Comparison of ENCODE assay signal across 16 cellular contexts in genomic region chr2:173941567-173941966, GRCh38. TPM values are rescaled to one million over a fixed set of nuclear protein-coding genes. Genes with fewer than 3 reads are reported as not detected.
DNase-seq lines count a peak whose midpoint lies in the region; ATAC-seq and TF ChIP-seq lines count a peak whose summit lies in the region.
"Had no signal": no experiment of that assay in that cellular context is flagged by ENCODE, and none has a peak within 500 bp of the region (broad histone marks: within the 10 kb centered on the region; RNA-seq: fewer than 3 reads in every experiment).

No MANE protein-coding gene starts in this region.

- POLR2A ChIA-PET in CD8-positive, alpha-beta memory T cell (lab: Charles Lee) = no interaction called here
- POLR2A ChIA-PET in activated CD8-positive, alpha-beta T cell treated with anti-CD3 and anti-CD28 coated beads for 36 hours (lab: Charles Lee) = interaction anchor here (0.5 to 1.5 kb wide), 3 partner anchors 8 to 45 kb away, joined by 3 to 5 read pairs (median 5); no protein-coding TSS in a partner anchor
- POLR2A ChIA-PET in naive thymus-derived CD8-positive, alpha-beta T cell (lab: Charles Lee) = no interaction called here

- intact Hi-C loops in CD14-positive monocyte (cut with micrococcal nuclease) = no loop called here
- intact Hi-C loops in activated CD8-positive, alpha-beta T cell treated with anti-CD3 and anti-CD28 coated beads for 36 hours (cut with micrococcal nuclease) = no loop called here

- no peaks in the 10 kb centered on the region for H3K9me3 Mint-ChIP-seq in CD14-positive monocyte
- H3K9me3 Mint-ChIP-seq in CD8-positive, alpha-beta memory T cell = no peaks in the 10 kb centered on the region
- H3K9me3 Mint-ChIP-seq in activated CD8-positive, alpha-beta T cell treated with anti-CD3 and anti-CD28 coated beads for 36 hours = peaks cover 1% of the 10 kb centered on the region
- no peaks in the 10 kb centered on the region for H3K9me3 Mint-ChIP-seq in naive thymus-derived CD8-positive, alpha-beta T cell

- peaks cover 82% of the 10 kb centered on the region for H3K4me1 ChIP-seq in CD8-positive, alpha-beta memory T cell (ENCODE audit: insufficient read depth, low read length)

- no peak overlapping the region for H3K4me3 Mint-ChIP-seq in CD14-positive monocyte
- H3K4me3 Mint-ChIP-seq in CD8-positive, alpha-beta memory T cell = peak overlapping the region; percentile 10 to 62 (median 40)
- no peak overlapping the region for H3K4me3 Mint-ChIP-seq in activated CD8-positive, alpha-beta T cell treated with anti-CD3 and anti-CD28 coated beads for 36 hours
- H3K4me3 Mint-ChIP-seq in naive thymus-derived CD8-positive, alpha-beta T cell = peak overlapping the region in 8 of 10 donors; percentile 2 to 79 (median 38)
- H3K4me3 Mint-ChIP-seq: activated naive CD8-positive, alpha-beta T cell treated with anti-CD3 and anti-CD28 coated beads, Interleukin-2, amount 10 ng/mL, durations not matched to agents 7 days and 5 days had no signal

- H3K4me3 ChIP-seq in CD8-positive, alpha-beta memory T cell (ENCODE audit: low read length) = no peak overlapping the region
- H3K4me3 ChIP-seq: heart left ventricle, testis had no signal

- H3K27me3 Mint-ChIP-seq in CD14-positive monocyte (ENCODE audit: low read depth in 3 of 3) = no peaks in the 10 kb centered on the region
- no peaks in the 10 kb centered on the region for H3K27me3 Mint-ChIP-seq in CD8-positive, alpha-beta memory T cell
- no peaks in the 10 kb centered on the region for H3K27me3 Mint-ChIP-seq in activated CD8-positive, alpha-beta T cell treated with anti-CD3 and anti-CD28 coated beads for 36 hours
- no peaks in the 10 kb centered on the region for H3K27me3 Mint-ChIP-seq in naive thymus-derived CD8-positive, alpha-beta T cell
- H3K27me3 Mint-ChIP-seq: activated naive CD8-positive, alpha-beta T cell treated with anti-CD3 and anti-CD28 coated beads, Interleukin-2, amount 10 ng/mL, durations not matched to agents 7 days and 5 days had no signal

- CTCF ChIA-PET in CD8-positive, alpha-beta memory T cell (lab: Charles Lee) = no interaction called here
- CTCF ChIA-PET in activated CD8-positive, alpha-beta T cell treated with anti-CD3 and anti-CD28 coated beads for 36 hours (lab: Charles Lee) = no interaction called here

- H3K27ac Mint-ChIP-seq in CD14-positive monocyte = peak overlapping the region; percentile 80 to 92 (median 87)
- H3K27ac Mint-ChIP-seq in CD8-positive, alpha-beta memory T cell = peak overlapping the region in 6 of 8 donors; percentile 17 to 76 (median 46)
- H3K27ac Mint-ChIP-seq in activated CD8-positive, alpha-beta T cell treated with anti-CD3 and anti-CD28 coated beads for 36 hours = peak overlapping the region; percentile 78
- H3K27ac Mint-ChIP-seq in naive thymus-derived CD8-positive, alpha-beta T cell = peak overlapping the region in 4 of 10 donors; percentile 11 to 49 (median 24)

- H3K27ac ChIP-seq in CD8-positive, alpha-beta memory T cell (ENCODE audit: low read depth, low read length) = no peak overlapping the region
- H3K27ac ChIP-seq: heart left ventricle, testis had no signal

- H3K36me3 ChIP-seq in CD8-positive, alpha-beta memory T cell (ENCODE audit: insufficient read depth, low read length) = no peaks in the 10 kb centered on the region
- H3K36me3 ChIP-seq: heart left ventricle had no signal

- H3K36me3 Mint-ChIP-seq in CD14-positive monocyte = peaks cover 18 to 34% of the 10 kb centered on the region in 2 donors
- H3K36me3 Mint-ChIP-seq in CD8-positive, alpha-beta memory T cell = peaks cover 0 to 19% (median 11%) of the 10 kb centered on the region in 3 donors
- H3K36me3 Mint-ChIP-seq in activated CD8-positive, alpha-beta T cell treated with anti-CD3 and anti-CD28 coated beads for 36 hours (ENCODE audit: low read depth) = peaks cover 54% of the 10 kb centered on the region
- H3K36me3 Mint-ChIP-seq in naive thymus-derived CD8-positive, alpha-beta T cell = peaks cover 0 to 25% (median 0%) of the 10 kb centered on the region in 3 donors

- TF ChIP-seq CTCF in CD14-positive monocyte (IDR thresholded peaks at IDR 0.05) = no peak
- TF ChIP-seq CTCF in activated CD8-positive, alpha-beta T cell treated with anti-CD3 and anti-CD28 coated beads for 36 hours (IDR thresholded peaks at IDR 0.05) = no peak

- DNase-seq in CD14-positive monocyte (ENCODE audit: low spot score) (no peak), mucosa of gallbladder (ENCODE audit: low spot score) (no peak)
- no peak for DNase-seq in CD8-positive, alpha-beta memory T cell
- DNase-seq in activated CD8-positive, alpha-beta T cell treated with anti-CD3 and anti-CD28 coated beads for 36 hours = no peak
- no peak for DNase-seq in naive thymus-derived CD8-positive, alpha-beta T cell
- DNase-seq: activated naive CD8-positive, alpha-beta T cell treated with anti-CD3 and anti-CD28 coated beads, Interleukin-2, amount 10 ng/mL, durations not matched to agents 7 days and 5 days; DND-41; heart left ventricle; kidney; mesendoderm; NCI-H524; nucleus accumbens; testis had no signal

- ATAC-seq in activated CD8-positive, alpha-beta T cell treated with anti-CD3 and anti-CD28 coated beads for 36 hours = no peak
- ATAC-seq in naive thymus-derived CD8-positive, alpha-beta T cell = no peak
- ATAC-seq in GM19463 (IDR thresholded peaks at IDR 0.05; ENCODE audit: unreplicated experiment) = no peak
- ATAC-seq in esophagus mucosa = no peak
- ATAC-seq: heart left ventricle, sciatic nerve had no signal

- H3K4me1 Mint-ChIP-seq in CD14-positive monocyte = peaks cover 79% of the 10 kb centered on the region
- H3K4me1 Mint-ChIP-seq in CD8-positive, alpha-beta memory T cell = peaks cover 75 to 84% (median 80%) of the 10 kb centered on the region in 3 donors
- H3K4me1 Mint-ChIP-seq in activated CD8-positive, alpha-beta T cell treated with anti-CD3 and anti-CD28 coated beads for 36 hours (ENCODE audit: low read depth) = peaks cover 75% of the 10 kb centered on the region
- peaks cover 42 to 84% (median 66%) of the 10 kb centered on the region in 4 donors for H3K4me1 Mint-ChIP-seq in naive thymus-derived CD8-positive, alpha-beta T cell

- no peaks in the 10 kb centered on the region for H3K27me3 ChIP-seq in CD8-positive, alpha-beta memory T cell (ENCODE audit: insufficient read depth, low read length, poor library complexity, severe bottlenecking)
- H3K27me3 ChIP-seq: heart left ventricle, testis had no signal

- H3K9me3 ChIP-seq in CD8-positive, alpha-beta memory T cell (ENCODE audit: low read length) = no peaks in the 10 kb centered on the region
- H3K9me3 ChIP-seq: heart left ventricle, testis had no signal

RNA-seq across cellular contexts. Expression of gene SP3, which starts 23.6 kb away (rescaled TPM):
- 10 to 100 TPM; 44.8 to 54.2 TPM for polyA plus RNA-seq in CD14-positive monocyte
- total RNA-seq in CD8-positive, alpha-beta memory T cell = 10 to 100 TPM; 93.0 to 98.4 TPM
- polyA plus RNA-seq in CD8-positive, alpha-beta memory T cell = 61.0 TPM
- 10 to 100 TPM; 80.5 to 84.0 TPM for total RNA-seq in activated CD8-positive, alpha-beta T cell treated with anti-CD3 and anti-CD28 coated beads for 36 hours
- total RNA-seq in naive thymus-derived CD8-positive, alpha-beta T cell = 100 to 1,000 TPM; 135 to 141 TPM
- polyA plus RNA-seq in naive thymus-derived CD8-positive, alpha-beta T cell = 10 to 100 TPM; 51.4 to 67.9 (median 60.2) TPM
- total RNA-seq in mucosa of gallbladder (66.0 TPM), esophagus mucosa (51.1 TPM)

Comparison
In these comparisons a context has a peak if more than half of its experiments do, and no peak if none do; other contexts are left out.
1. H3K4me3 Mint-ChIP-seq: peak in CD8-positive, alpha-beta memory T cell (7 of 7) and naive thymus-derived CD8-positive, alpha-beta T cell (8 of 10); none in CD14-positive monocyte (0 of 2) and activated CD8-positive, alpha-beta T cell treated with anti-CD3 and anti-CD28 coated beads for 36 hours (single experiment).